Comparison of ENCODE assay signal across 20 cellular contexts in the genomic region with DNA sequence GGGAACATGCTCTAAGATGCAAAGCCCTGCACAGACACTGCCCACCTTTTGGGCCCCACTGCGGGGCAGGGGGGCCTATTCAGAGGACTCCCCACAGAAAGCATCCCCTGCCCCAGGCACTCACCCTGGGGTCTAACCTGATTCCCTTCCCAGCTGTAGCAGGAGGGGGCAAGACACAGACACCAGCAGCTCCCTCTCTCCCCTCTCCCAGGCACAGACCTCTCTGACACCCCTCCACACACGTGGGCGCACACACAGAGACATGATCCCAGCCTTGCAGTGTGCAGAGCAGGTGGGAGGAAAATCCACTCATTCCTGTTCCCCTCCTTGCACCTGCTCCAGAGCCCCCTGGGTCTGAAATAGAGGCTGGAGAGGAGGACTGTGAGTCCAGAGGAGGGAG. TPM values are rescaled to one million over a fixed set of nuclear protein-coding genes. Genes with fewer than 3 reads are reported as not detected.
DNase-seq lines count a peak whose midpoint lies in the region; ATAC-seq, FAIRE-seq and TF ChIP-seq lines count a peak whose summit lies in the region.
"Had no signal": no experiment of that assay in that cellular context is flagged by ENCODE, and none has a peak within 500 bp of the region (broad histone marks: within the 10 kb centered on the region; RNA-seq: fewer than 3 reads in every experiment).

No MANE protein-coding gene starts in this region.

- H3K4me1 ChIP-seq in adipocyte (ENCODE audit: control insufficient read depth, insufficient read depth, low read length) (peaks cover 71% of the 10 kb centered on the region), pancreas (peaks cover 23 to 41% (median 37%) of the 10 kb centered on the region in 3 donors), uterus (peaks cover 6 to 25% of the 10 kb centered on the region in 2 donors)

- peaks cover 53% of the 10 kb centered on the region for H3K36me3 ChIP-seq in adipocyte (ENCODE audit: control insufficient read depth, insufficient read depth, low read length, severe bottlenecking)
- peaks cover 0 to 5% (median 0%) of the 10 kb centered on the region in 3 donors for H3K36me3 ChIP-seq in pancreas
- no peaks in the 10 kb centered on the region for H3K36me3 ChIP-seq in uterus

- intact Hi-C loops in CD14-positive monocyte (cut with micrococcal nuclease) (no loop called here), pancreas (cut with DNase I) (loop anchor here in 2 of 3 donors (5.0 kb wide), 2 partner anchors 95 to 205 kb away; no protein-coding TSS in a partner anchor), uterus (cut with DNase I; ENCODE audit: low total_unique reads) (loop anchor here (5.0 to 10.0 kb wide), 2 partner anchors 47 to 205 kb away; no protein-coding TSS in a partner anchor)

- ATAC-seq in pancreas (no peak), WTC11 (no peak), HG03175 (IDR thresholded peaks at IDR 0.05; ENCODE audit: unreplicated experiment) (no peak)
- ATAC-seq in stimulated activated memory B cell treated with anti-CD40 and anti-IgM and Interleukin-4, amounts not matched to agents 10 μg/mL and 1 μg/mL and 100 μg/mL, for 72 hours: no peak
- ATAC-seq: GM23338, HCT116, HepG2, PC-3 had no signal

- no peak overlapping the region for H3K27ac Mint-ChIP-seq in CD14-positive monocyte
- H3K27ac Mint-ChIP-seq in WTC11: no peak overlapping the region
- no peak overlapping the region for H3K27ac Mint-ChIP-seq in stimulated activated memory B cell treated with anti-CD40 and anti-IgM and Interleukin-4, amounts not matched to agents 10 μg/mL and 1 μg/mL and 100 μg/mL, for 72 hours
- H3K27ac Mint-ChIP-seq: CD4-positive, CD25-positive, alpha-beta regulatory T cell; GM23338 had no signal

- H3K4me3 Mint-ChIP-seq in CD14-positive monocyte (no peak overlapping the region), WTC11 (no peak overlapping the region)
- H3K4me3 Mint-ChIP-seq in stimulated activated memory B cell treated with anti-CD40 and anti-IgM and Interleukin-4, amounts not matched to agents 10 μg/mL and 1 μg/mL and 100 μg/mL, for 72 hours: no peak overlapping the region
- H3K4me3 Mint-ChIP-seq: CD4-positive, CD25-positive, alpha-beta regulatory T cell; GM23338 had no signal

- no peak for TF ChIP-seq POLR2A in uterus (IDR thresholded peaks at IDR 0.05)

- no peaks in the 10 kb centered on the region for H3K27me3 Mint-ChIP-seq in CD14-positive monocyte (ENCODE audit: low read depth in 3 of 3)
- no peaks in the 10 kb centered on the region for H3K27me3 Mint-ChIP-seq in WTC11 (ENCODE audit: low read depth)
- H3K27me3 Mint-ChIP-seq in stimulated activated memory B cell treated with anti-CD40 and anti-IgM and Interleukin-4, amounts not matched to agents 10 μg/mL and 1 μg/mL and 100 μg/mL, for 72 hours: peaks cover 38% of the 10 kb centered on the region

- FAIRE-seq in pancreas (lab: Jason Lieb, UNC): no peak
- FAIRE-seq: G401.6, HepG2 had no signal

- H3K4me3 ChIP-seq in adipocyte (ENCODE audit: low read length) (no peak overlapping the region), pancreas (no peak overlapping the region), uterus (no peak overlapping the region)
- H3K4me3 ChIP-seq: GM23338 had no signal

- H3K4me1 Mint-ChIP-seq in CD14-positive monocyte: peaks cover 20% of the 10 kb centered on the region
- peaks cover 30% of the 10 kb centered on the region for H3K4me1 Mint-ChIP-seq in WTC11
- H3K4me1 Mint-ChIP-seq in stimulated activated memory B cell treated with anti-CD40 and anti-IgM and Interleukin-4, amounts not matched to agents 10 μg/mL and 1 μg/mL and 100 μg/mL, for 72 hours: peaks cover 9% of the 10 kb centered on the region
- H3K4me1 Mint-ChIP-seq: CD4-positive, CD25-positive, alpha-beta regulatory T cell had no signal

- H3K9me3 Mint-ChIP-seq in CD14-positive monocyte (no peaks in the 10 kb centered on the region), WTC11 (no peaks in the 10 kb centered on the region)
- no peaks in the 10 kb centered on the region for H3K9me3 Mint-ChIP-seq in stimulated activated memory B cell treated with anti-CD40 and anti-IgM and Interleukin-4, amounts not matched to agents 10 μg/mL and 1 μg/mL and 100 μg/mL, for 72 hours
- H3K9me3 Mint-ChIP-seq: GM23338 had no signal

- H3K27me3 ChIP-seq in adipocyte (replicated peaks; ENCODE audit: control insufficient read depth, insufficient read depth, low read length): no peaks in the 10 kb centered on the region
- H3K27me3 ChIP-seq in pancreas: no peaks in the 10 kb centered on the region
- no peaks in the 10 kb centered on the region for H3K27me3 ChIP-seq in uterus

- CTCF ChIA-PET in WTC11 (lab: Charles Lee): interaction anchor here (0.6 to 4.9 kb wide), 5 partner anchors 67 to 206 kb away, joined by 3 to 158 read pairs (median 20); no protein-coding TSS in a partner anchor

- H3K9ac ChIP-seq in adipocyte (ENCODE audit: low read length): peak overlapping the region; percentile 91

- TF ChIP-seq CTCF in CD14-positive monocyte (IDR thresholded peaks at IDR 0.05) (no peak), pancreas (IDR thresholded peaks at IDR 0.05) (no peak), uterus (IDR thresholded peaks at IDR 0.05) (no peak), WTC11 (IDR thresholded peaks at IDR 0.05) (no peak)

- H3K9me3 ChIP-seq in adipocyte (ENCODE audit: control insufficient read depth, low read length) (no peaks in the 10 kb centered on the region), pancreas (no peaks in the 10 kb centered on the region), uterus (no peaks in the 10 kb centered on the region)

- WGBS in pancreas, 2 donors: 72 to 76% methylated on average over 3 of the region's 3 CpGs

- DNase-seq in CD14-positive monocyte (ENCODE audit: low spot score) (peak; percentile 26), adipocyte (ENCODE audit: low read depth) (no peak), pancreas (peak in 3 of 6 donors; percentile 20 to 45 (median 40)), uterus (no peak), WTC11 (ENCODE audit: low spot score) (no peak)
- DNase-seq: AML-193; CD4-positive, CD25-positive, alpha-beta regulatory T cell; COR-L47; KG1; NCI-H1105 treated with DMSO at 0.1 percent for 48 hours; NCI-H1694; NCI-H510A treated with DMSO at 0.1 percent for 48 hours; NCI-H82; PC-3 had no signal

- peak overlapping the region; percentile 44 to 89 (median 80) for H3K27ac ChIP-seq in pancreas
- H3K27ac ChIP-seq in uterus: peak overlapping the region; percentile 20 to 48

- POLR2A ChIA-PET in WTC11 (lab: Charles Lee): no interaction called here

- H3K36me3 Mint-ChIP-seq in CD14-positive monocyte: peaks cover 1 to 5% of the 10 kb centered on the region in 2 donors
- no peaks in the 10 kb centered on the region for H3K36me3 Mint-ChIP-seq in WTC11
- no peaks in the 10 kb centered on the region for H3K36me3 Mint-ChIP-seq in stimulated activated memory B cell treated with anti-CD40 and anti-IgM and Interleukin-4, amounts not matched to agents 10 μg/mL and 1 μg/mL and 100 μg/mL, for 72 hours
- H3K36me3 Mint-ChIP-seq: CD4-positive, CD25-positive, alpha-beta regulatory T cell had no signal

TF ChIP-seq in WTC11, 78 proteins besides CTCF, POLR2A, EP300 and RAD21 (continues in another document):
- TF ChIP-seq JUN (CRISPR knock-in tag; IDR thresholded peaks at IDR 0.05): no peak
- TF ChIP-seq NR2C2 (CRISPR knock-in tag; IDR thresholded peaks at IDR 0.05): no peak
- TF ChIP-seq, protein P1, sequence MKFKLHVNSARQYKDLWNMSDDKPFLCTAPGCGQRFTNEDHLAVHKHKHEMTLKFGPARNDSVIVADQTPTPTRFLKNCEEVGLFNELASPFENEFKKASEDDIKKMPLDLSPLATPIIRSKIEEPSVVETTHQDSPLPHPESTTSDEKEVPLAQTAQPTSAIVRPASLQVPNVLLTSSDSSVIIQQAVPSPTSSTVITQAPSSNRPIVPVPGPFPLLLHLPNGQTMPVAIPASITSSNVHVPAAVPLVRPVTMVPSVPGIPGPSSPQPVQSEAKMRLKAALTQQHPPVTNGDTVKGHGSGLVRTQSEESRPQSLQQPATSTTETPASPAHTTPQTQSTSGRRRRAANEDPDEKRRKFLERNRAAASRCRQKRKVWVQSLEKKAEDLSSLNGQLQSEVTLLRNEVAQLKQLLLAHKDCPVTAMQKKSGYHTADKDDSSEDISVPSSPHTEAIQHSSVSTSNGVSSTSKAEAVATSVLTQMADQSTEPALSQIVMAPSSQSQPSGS (CRISPR knock-in tag; IDR thresholded peaks at IDR 0.05; ENCODE audit: borderline replicate concordance, low read depth): no peak
- TF ChIP-seq, protein P2, sequence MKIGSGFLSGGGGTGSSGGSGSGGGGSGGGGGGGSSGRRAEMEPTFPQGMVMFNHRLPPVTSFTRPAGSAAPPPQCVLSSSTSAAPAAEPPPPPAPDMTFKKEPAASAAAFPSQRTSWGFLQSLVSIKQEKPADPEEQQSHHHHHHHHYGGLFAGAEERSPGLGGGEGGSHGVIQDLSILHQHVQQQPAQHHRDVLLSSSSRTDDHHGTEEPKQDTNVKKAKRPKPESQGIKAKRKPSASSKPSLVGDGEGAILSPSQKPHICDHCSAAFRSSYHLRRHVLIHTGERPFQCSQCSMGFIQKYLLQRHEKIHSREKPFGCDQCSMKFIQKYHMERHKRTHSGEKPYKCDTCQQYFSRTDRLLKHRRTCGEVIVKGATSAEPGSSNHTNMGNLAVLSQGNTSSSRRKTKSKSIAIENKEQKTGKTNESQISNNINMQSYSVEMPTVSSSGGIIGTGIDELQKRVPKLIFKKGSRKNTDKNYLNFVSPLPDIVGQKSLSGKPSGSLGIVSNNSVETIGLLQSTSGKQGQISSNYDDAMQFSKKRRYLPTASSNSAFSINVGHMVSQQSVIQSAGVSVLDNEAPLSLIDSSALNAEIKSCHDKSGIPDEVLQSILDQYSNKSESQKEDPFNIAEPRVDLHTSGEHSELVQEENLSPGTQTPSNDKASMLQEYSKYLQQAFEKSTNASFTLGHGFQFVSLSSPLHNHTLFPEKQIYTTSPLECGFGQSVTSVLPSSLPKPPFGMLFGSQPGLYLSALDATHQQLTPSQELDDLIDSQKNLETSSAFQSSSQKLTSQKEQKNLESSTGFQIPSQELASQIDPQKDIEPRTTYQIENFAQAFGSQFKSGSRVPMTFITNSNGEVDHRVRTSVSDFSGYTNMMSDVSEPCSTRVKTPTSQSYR (CRISPR knock-in tag; IDR thresholded peaks at IDR 0.05): no peak
- TF ChIP-seq KAT7 (CRISPR knock-in tag; IDR thresholded peaks at IDR 0.05; ENCODE audit: borderline replicate concordance): no peak
- TF ChIP-seq SMAD3 (CRISPR knock-in tag; IDR thresholded peaks at IDR 0.05; ENCODE audit: borderline replicate concordance): no peak
- TF ChIP-seq FOXP1 (CRISPR knock-in tag; IDR thresholded peaks at IDR 0.05; ENCODE audit: borderline replicate concordance): no peak
- TF ChIP-seq, protein P3, sequence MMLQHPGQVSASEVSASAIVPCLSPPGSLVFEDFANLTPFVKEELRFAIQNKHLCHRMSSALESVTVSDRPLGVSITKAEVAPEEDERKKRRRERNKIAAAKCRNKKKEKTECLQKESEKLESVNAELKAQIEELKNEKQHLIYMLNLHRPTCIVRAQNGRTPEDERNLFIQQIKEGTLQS (CRISPR knock-in tag; conservative IDR thresholded peaks at IDR 0.05): no peak
- TF ChIP-seq HMGA2 (CRISPR knock-in tag; IDR thresholded peaks at IDR 0.05): no peak

RNA-seq across cellular contexts. Expression of a gene that starts 10.7 kb away (rescaled TPM):
- polyA plus RNA-seq in CD14-positive monocyte (1 to 10 TPM in 1 of 2 donors, under 1 TPM in 1; 0.26 to 1.6 TPM), pancreas (10 to 100 TPM; 38.5 to 93.7 TPM)
- total RNA-seq in pancreas (100 to 1,000 TPM in 4 of 6 donors, 10 to 100 TPM in 2; 90.4 to 166 (median 114) TPM), uterus (1,000 to 10,000 TPM in 1 of 4 donors, 100 to 1,000 TPM in 3; 144 to 1,338 (median 313) TPM), WTC11 (2021) (4.2 to 5.4 TPM (median 4.5 TPM) in 3 replicates)
- polyA plus RNA-seq: CD4-positive, CD25-positive, alpha-beta regulatory T cell had no signal

Comparison
In these comparisons a context has a peak if more than half of its experiments do, and no peak if none do; other contexts are left out.
1. RNA of a gene that starts 10.7 kb away (total RNA-seq): 144 to 1,338 TPM in uterus and 90.4 to 166 TPM in pancreas; 4.2 to 5.4 TPM in WTC11; every median in the first group is over 10 times any median in the second.
2. intact Hi-C loops: an anchor here in pancreas (5.0 kb wide) and uterus (5.0 to 10.0 kb wide); none called in CD14-positive monocyte.